Comparison of ENCODE assay signal across 38 cellular contexts in genomic region chr2:166154685-166155091, GRCh38. TPM values are rescaled to one million over a fixed set of nuclear protein-coding genes. Genes with fewer than 3 reads are reported as not detected.
"Had no signal": no experiment of that assay in that cellular context is flagged by ENCODE, and none has a peak within 500 bp of the region (broad histone marks: within the 10 kb centered on the region; RNA-seq: fewer than 3 reads in every experiment).

No MANE protein-coding gene starts in this region.

- DNase-seq: activated CD4-positive, alpha-beta memory T cell treated with anti-CD3 and anti-CD28 coated beads, Interleukin-2, amount 10 ng/mL, durations not matched to agents 7 days and 5 days; activated CD4-positive, alpha-beta T cell treated with anti-CD3 and anti-CD28 coated beads for 1 hour; activated CD4-positive, alpha-beta T cell treated with anti-CD3 and anti-CD28 coated beads for 36 hours; activated CD4-positive, alpha-beta T cell treated with anti-CD3 and anti-CD28 coated beads for 48 hours; activated CD4-positive, alpha-beta T cell treated with anti-CD3 and anti-CD28 coated beads, Interleukin-2, amount 10 ng/mL, durations not matched to agents 7 days and 5 days; activated CD4-positive, alpha-beta T cell treated with anti-CD3 and anti-CD28 coated beads, Interleukin-2, amount 50 U/mL, for 48 hours; activated CD4-positive, CD25-positive, alpha-beta regulatory T cell; activated CD8-positive, alpha-beta memory T cell treated with anti-CD3 and anti-CD28 coated beads for 24 hours; activated CD8-positive, alpha-beta memory T cell treated with anti-CD3 and anti-CD28 coated beads, Interleukin-2, amount 10 ng/mL, durations not matched to agents 7 days and 5 days; activated CD8-positive, alpha-beta memory T cell treated with anti-CD3 and anti-CD28 coated beads, Interleukin-2, amount 50 U/mL, for 48 hours; activated CD8-positive, alpha-beta T cell treated with anti-CD3 and anti-CD28 coated beads, Interleukin-2, amount 10 ng/mL, durations not matched to agents 7 days and 5 days; activated effector memory CD4-positive, alpha-beta T cell treated with Interleukin-2 at 50 U/mL for 16 hours; activated gamma-delta T cell; activated naive CD4-positive, alpha-beta T cell treated with anti-CD3 and anti-CD28 coated beads, Interleukin-2, amount 10 ng/mL, durations not matched to agents 7 days and 5 days; activated naive CD4-positive, alpha-beta T cell treated with Interleukin-2 at 50 U/mL for 16 hours; activated naive CD8-positive, alpha-beta T cell treated with anti-CD3 and anti-CD28 coated beads, Interleukin-2, amount 10 ng/mL, durations not matched to agents 7 days and 5 days; activated naive CD8-positive, alpha-beta T cell treated with anti-CD3 and anti-CD28 coated beads, Interleukin-2, amount 50 U/mL, for 24 hours; activated T-cell treated with anti-CD3 and anti-CD28 coated beads, Interleukin-2, amount 50 U/mL, for 24 hours; activated T-cell treated with anti-CD3 and anti-CD28 coated beads, Interleukin-2, amount 50 U/mL, for 48 hours; amygdala; anterior cingulate cortex; cerebellar nuclear complex; T-helper 2 cell; T-helper 9 cell had no signal

- ATAC-seq: activated CD4-positive, alpha-beta T cell treated with anti-CD3 and anti-CD28 coated beads for 36 hours; activated CD4-positive, CD25-positive, alpha-beta regulatory T cell treated with anti-CD3 and anti-CD28 coated beads, Interleukin-2, amount 50 U/mL, for 24 hours; activated CD8-positive, alpha-beta memory T cell treated with anti-CD3 and anti-CD28 coated beads, Interleukin-2, amount 10 ng/mL, durations not matched to agents 7 days and 5 days; activated CD8-positive, alpha-beta T cell treated with anti-CD3 and anti-CD28 coated beads, Interleukin-2, amount 10 ng/mL, durations not matched to agents 7 days and 5 days; activated naive CD8-positive, alpha-beta T cell treated with anti-CD3 and anti-CD28 coated beads, Interleukin-2, amount 50 U/mL, for 24 hours; WTC11 had no signal

- H3K9me3 Mint-ChIP-seq: activated CD4-positive, alpha-beta memory T cell treated with anti-CD3 and anti-CD28 coated beads, Interleukin-2, amount 10 ng/mL, durations not matched to agents 7 days and 5 days; activated CD4-positive, alpha-beta T cell treated with anti-CD3 and anti-CD28 coated beads, Interleukin-2, amount 10 ng/mL, durations not matched to agents 7 days and 5 days; activated naive CD4-positive, alpha-beta T cell treated with anti-CD3 and anti-CD28 coated beads, Interleukin-2, amount 10 ng/mL, durations not matched to agents 7 days and 5 days; activated naive CD4-positive, alpha-beta T cell treated with anti-CD3 and anti-CD28 coated beads, Interleukin-2, amount 50 U/mL, for 24 hours; activated naive CD8-positive, alpha-beta T cell treated with anti-CD3 and anti-CD28 coated beads, Interleukin-2, amount 10 ng/mL, durations not matched to agents 7 days and 5 days; activated naive CD8-positive, alpha-beta T cell treated with anti-CD3 and anti-CD28 coated beads, Interleukin-2, amount 50 U/mL, for 24 hours; activated T-cell treated with anti-CD3 and anti-CD28 coated beads, Interleukin-2, amount 50 U/mL, for 24 hours; activated T-helper 2 cell treated with anti-CD3 and anti-CD28 coated beads, Interferon-gamma antibody, Interleukin-2, Interleukin-4, amounts not matched to agents 10 μg/mL and 5 μg/mL and 100 μg/mL, durations not matched to agents 14 hours and 24 hours and 36 hours; brain; central memory CD8-positive, alpha-beta T cell; T-helper 1 cell treated with Interleukin-12 subunit alpha and Interleukin-12 subunit beta and Interleukin-4 antibody, amounts not matched to agents 30 μg/mL and 1 μg/mL, for 36 hours; T-helper 2 cell treated with Interferon-gamma antibody and Interleukin-4, amounts not matched to agents 5 μg/mL and 100 μg/mL, for 36 hours had no signal

- H3K27me3 Mint-ChIP-seq: activated naive CD4-positive, alpha-beta T cell treated with anti-CD3 and anti-CD28 coated beads, Interleukin-2, amount 10 ng/mL, durations not matched to agents 7 days and 5 days; brain had no signal

- H3K4me1 ChIP-seq: ascending aorta had no signal

- H3K9me3 ChIP-seq: ascending aorta had no signal

- H3K36me3 Mint-ChIP-seq: activated CD8-positive, alpha-beta memory T cell treated with anti-CD3 and anti-CD28 coated beads, Interleukin-2, amount 10 ng/mL, durations not matched to agents 7 days and 5 days; activated naive CD4-positive, alpha-beta T cell treated with anti-CD3 and anti-CD28 coated beads, Interleukin-2, amount 10 ng/mL, durations not matched to agents 7 days and 5 days; activated naive CD4-positive, alpha-beta T cell treated with anti-CD3 and anti-CD28 coated beads, Interleukin-2, amount 50 U/mL, for 24 hours; activated naive CD8-positive, alpha-beta T cell; activated naive CD8-positive, alpha-beta T cell treated with anti-CD3 and anti-CD28 coated beads, Interleukin-2, amount 10 ng/mL, durations not matched to agents 7 days and 5 days; brain; WTC11 had no signal

- H3K27ac Mint-ChIP-seq: activated CD4-positive, alpha-beta memory T cell treated with anti-CD3 and anti-CD28 coated beads, Interleukin-2, amount 10 ng/mL, durations not matched to agents 7 days and 5 days; activated CD4-positive, alpha-beta T cell treated with anti-CD3 and anti-CD28 coated beads for 36 hours; activated CD4-positive, alpha-beta T cell treated with anti-CD3 and anti-CD28 coated beads, Interleukin-2, amount 10 ng/mL, durations not matched to agents 7 days and 5 days; activated CD8-positive, alpha-beta memory T cell treated with anti-CD3 and anti-CD28 coated beads, Interleukin-2, amount 10 ng/mL, durations not matched to agents 7 days and 5 days; activated CD8-positive, alpha-beta T cell treated with anti-CD3 and anti-CD28 coated beads, Interleukin-2, amount 10 ng/mL, durations not matched to agents 7 days and 5 days; activated naive CD4-positive, alpha-beta T cell treated with anti-CD3 and anti-CD28 coated beads, Interleukin-2, amount 10 ng/mL, durations not matched to agents 7 days and 5 days; activated naive CD4-positive, alpha-beta T cell treated with anti-CD3 and anti-CD28 coated beads, Interleukin-2, amount 50 U/mL, for 24 hours; activated naive CD8-positive, alpha-beta T cell; activated naive CD8-positive, alpha-beta T cell treated with anti-CD3 and anti-CD28 coated beads, Interleukin-2, amount 10 ng/mL, durations not matched to agents 7 days and 5 days; activated naive CD8-positive, alpha-beta T cell treated with anti-CD3 and anti-CD28 coated beads, Interleukin-2, amount 50 U/mL, for 24 hours; activated T-cell treated with anti-CD3 and anti-CD28 coated beads, Interleukin-2, amount 50 U/mL, for 24 hours; activated T-helper 2 cell treated with anti-CD3 and anti-CD28 coated beads, Interferon-gamma antibody, Interleukin-2, Interleukin-4, amounts not matched to agents 10 μg/mL and 5 μg/mL and 100 μg/mL, durations not matched to agents 14 hours and 24 hours and 36 hours; brain; T-helper 1 cell treated with Interleukin-12 subunit alpha and Interleukin-12 subunit beta and Interleukin-4 antibody, amounts not matched to agents 30 μg/mL and 1 μg/mL, for 36 hours; T-helper 2 cell treated with Interferon-gamma antibody and Interleukin-4, amounts not matched to agents 5 μg/mL and 100 μg/mL, for 36 hours; WTC11 had no signal

- FAIRE-seq: bronchial epithelial cell, TTC549 had no signal

- H3K4me1 Mint-ChIP-seq: activated CD4-positive, alpha-beta memory T cell treated with anti-CD3 and anti-CD28 coated beads, Interleukin-2, amount 10 ng/mL, durations not matched to agents 7 days and 5 days; activated CD4-positive, alpha-beta T cell treated with anti-CD3 and anti-CD28 coated beads for 36 hours; activated CD4-positive, alpha-beta T cell treated with anti-CD3 and anti-CD28 coated beads, Interleukin-2, amount 10 ng/mL, durations not matched to agents 7 days and 5 days; activated CD8-positive, alpha-beta memory T cell treated with anti-CD3 and anti-CD28 coated beads, Interleukin-2, amount 10 ng/mL, durations not matched to agents 7 days and 5 days; activated naive CD4-positive, alpha-beta T cell treated with anti-CD3 and anti-CD28 coated beads, Interleukin-2, amount 10 ng/mL, durations not matched to agents 7 days and 5 days; activated naive CD4-positive, alpha-beta T cell treated with anti-CD3 and anti-CD28 coated beads, Interleukin-2, amount 50 U/mL, for 24 hours; activated naive CD8-positive, alpha-beta T cell treated with anti-CD3 and anti-CD28 coated beads, Interleukin-2, amount 10 ng/mL, durations not matched to agents 7 days and 5 days; activated naive CD8-positive, alpha-beta T cell treated with anti-CD3 and anti-CD28 coated beads, Interleukin-2, amount 50 U/mL, for 24 hours; brain; central memory CD8-positive, alpha-beta T cell had no signal

- H3K4me3 Mint-ChIP-seq: activated CD4-positive, alpha-beta memory T cell treated with anti-CD3 and anti-CD28 coated beads, Interleukin-2, amount 10 ng/mL, durations not matched to agents 7 days and 5 days; activated CD4-positive, alpha-beta T cell treated with anti-CD3 and anti-CD28 coated beads for 36 hours; activated CD4-positive, alpha-beta T cell treated with anti-CD3 and anti-CD28 coated beads, Interleukin-2, amount 10 ng/mL, durations not matched to agents 7 days and 5 days; activated CD8-positive, alpha-beta memory T cell treated with anti-CD3 and anti-CD28 coated beads, Interleukin-2, amount 10 ng/mL, durations not matched to agents 7 days and 5 days; activated CD8-positive, alpha-beta T cell treated with anti-CD3 and anti-CD28 coated beads, Interleukin-2, amount 10 ng/mL, durations not matched to agents 7 days and 5 days; activated naive CD4-positive, alpha-beta T cell treated with anti-CD3 and anti-CD28 coated beads, Interleukin-2, amount 10 ng/mL, durations not matched to agents 7 days and 5 days; activated naive CD4-positive, alpha-beta T cell treated with anti-CD3 and anti-CD28 coated beads, Interleukin-2, amount 50 U/mL, for 24 hours; activated naive CD8-positive, alpha-beta T cell; activated naive CD8-positive, alpha-beta T cell treated with anti-CD3 and anti-CD28 coated beads, Interleukin-2, amount 10 ng/mL, durations not matched to agents 7 days and 5 days; activated naive CD8-positive, alpha-beta T cell treated with anti-CD3 and anti-CD28 coated beads, Interleukin-2, amount 50 U/mL, for 24 hours; activated T-cell treated with anti-CD3 and anti-CD28 coated beads, Interleukin-2, amount 50 U/mL, for 24 hours; brain; central memory CD8-positive, alpha-beta T cell; T-helper 1 cell treated with Interleukin-12 subunit alpha and Interleukin-12 subunit beta and Interleukin-4 antibody, amounts not matched to agents 30 μg/mL and 1 μg/mL, for 36 hours; T-helper 2 cell treated with Interferon-gamma antibody and Interleukin-4, amounts not matched to agents 5 μg/mL and 100 μg/mL, for 36 hours; WTC11 had no signal

- H3K4me3 ChIP-seq: ascending aorta, cardiac muscle cell had no signal

- H3K27ac ChIP-seq: ascending aorta, cardiac muscle cell, VCaP had no signal

RNA-seq across cellular contexts. Expression of gene SCN1A, which starts 26.9 kb away (rescaled TPM):
- polyA plus RNA-seq: cardiac muscle cell had no signal
